9 cellular contexts compared by ENCODE assay signal in genomic region chr12:93773122-93773871, GRCh38.
DNase-seq lines count a peak whose midpoint lies in the region; ATAC-seq and TF ChIP-seq lines count a peak whose summit lies in the region.
"Had no signal": no experiment of that assay in that cellular context is flagged by ENCODE, and none has a peak within 500 bp of the region (broad histone marks: within the 10 kb centered on the region; RNA-seq: fewer than 3 reads in every experiment).

No MANE protein-coding gene starts in this region.

- H3K27ac ChIP-seq in HL-60 (replicated peaks) (peak overlapping the region; percentile 30), mammary epithelial cell (ENCODE audit: insufficient read depth, low read depth, low read length) (no peak overlapping the region)

- dilution Hi-C loops in mammary epithelial cell (cut with HindIII; ENCODE audit: low sequenced_read_pairs): no loop called here

- no peaks in the 10 kb centered on the region for H3K9me3 ChIP-seq in mammary epithelial cell (replicated peaks; ENCODE audit: insufficient read depth, low read length)

- no peaks in the 10 kb centered on the region for H3K36me3 ChIP-seq in mammary epithelial cell (ENCODE audit: insufficient read depth, low read length)

- TF ChIP-seq CTCF in HL-60 (IDR thresholded peaks at IDR 0.05; ENCODE audit: insufficient read depth, low read length): no peak
- no peak for TF ChIP-seq CTCF in mammary epithelial cell (conservative IDR thresholded peaks at IDR 0.05 in 1 of 2, IDR thresholded peaks at IDR 0.05 in 1 of 2; ENCODE audit: extremely low read depth in 1 of 2, insufficient read depth in 1 of 2, low read depth in 1 of 2, low read length in 2 of 2)

- no peak overlapping the region for H3K4me2 ChIP-seq in mammary epithelial cell (ENCODE audit: insufficient read depth, low read depth, low read length)

- intact Hi-C loops in mammary epithelial cell (cut with micrococcal nuclease): no loop called here

- no peak overlapping the region for H3K4me3 ChIP-seq in HL-60 (replicated peaks; ENCODE audit: insufficient read depth, low read length)
- H3K4me3 ChIP-seq in mammary epithelial cell (replicated peaks in 1 of 3; ENCODE audit: insufficient read depth in 1 of 3, low read depth in 2 of 3, low read length in 3 of 3): no peak overlapping the region

- H3K27me3 ChIP-seq in HL-60 (ENCODE audit: insufficient read depth, poor library complexity, severe bottlenecking) (no peaks in the 10 kb centered on the region), mammary epithelial cell (ENCODE audit: insufficient read depth, low read length) (no peaks in the 10 kb centered on the region)

- WGBS in mammary epithelial cell (ENCODE audit: low coverage, missing lambda C conversion rate): 87% methylated on average over 4 of the region's 5 CpGs

- BruUV-seq in mammary epithelial cell (replicated peaks; lab: Mats Ljungman, UMichigan): no TSS peak

- DNase-seq in HL-60 (ENCODE audit: low read depth in 1 of 2, low spot score in 1 of 2): peak; percentile 31 to 42
- DNase-seq in SK-N-DZ (ENCODE audit: low spot score): peak; percentile 45
- DNase-seq in mammary epithelial cell: peak; percentile 33
- DNase-seq in stimulated activated CD4-positive, alpha-beta T cell treated with anti-CD3 and anti-CD28 coated beads, Interleukin-2, amount 100 ng/mL, for 4 hours (ENCODE audit: low read depth): peak; percentile 57
- no peak for DNase-seq in NCI-H526 treated with DMSO at 0.1 percent for 48 hours (lab: John Stamatoyannopoulos, UW)
- no peak for DNase-seq in GDM1 (lab: John Stamatoyannopoulos, UW)
- DNase-seq: left cardiac atrium, PC-3 had no signal

- no peak overlapping the region for H3K9ac ChIP-seq in mammary epithelial cell (ENCODE audit: insufficient read depth, low read length)

- no peaks in the 10 kb centered on the region for H4K20me1 ChIP-seq in mammary epithelial cell (ENCODE audit: insufficient read depth, low read length)

- peaks cover 11% of the 10 kb centered on the region for H3K4me1 ChIP-seq in mammary epithelial cell (ENCODE audit: insufficient read depth, low read length)

- CTCF ChIA-PET in mammary epithelial cell (lab: Charles Lee; ENCODE audit: low non-redundant PET): no interaction called here

- H2AFZ ChIP-seq in mammary epithelial cell (ENCODE audit: low read depth, low read length): no peak overlapping the region

- no peaks in the 10 kb centered on the region for H3K79me2 ChIP-seq in mammary epithelial cell (ENCODE audit: insufficient read depth, low read length)

- in situ Hi-C loops in mammary epithelial cell (cut with MboI; ENCODE audit: low sequenced_read_pairs in 2 of 2): loop anchor here in 1 of 2 donors (5.0 kb wide), 1 partner anchor 329 kb away; no protein-coding TSS in a partner anchor

- ATAC-seq in GM19452 (IDR thresholded peaks at IDR 0.05; ENCODE audit: unreplicated experiment): no peak
- ATAC-seq: PC-3 had no signal

Comparison
In these comparisons a context has a peak if more than half of its experiments do, and no peak if none do; other contexts are left out.
1. DNase-seq: peak in HL-60 (2 of 2), SK-N-DZ (single experiment), mammary epithelial cell (single experiment) and stimulated activated CD4-positive, alpha-beta T cell treated with anti-CD3 and anti-CD28 coated beads, Interleukin-2, amount 100 ng/mL, for 4 hours (single experiment); none in NCI-H526 treated with DMSO at 0.1 percent for 48 hours (single experiment) and GDM1 (single experiment).